Comparison of ENCODE assay signal across 8 cellular contexts in the genomic region with DNA sequence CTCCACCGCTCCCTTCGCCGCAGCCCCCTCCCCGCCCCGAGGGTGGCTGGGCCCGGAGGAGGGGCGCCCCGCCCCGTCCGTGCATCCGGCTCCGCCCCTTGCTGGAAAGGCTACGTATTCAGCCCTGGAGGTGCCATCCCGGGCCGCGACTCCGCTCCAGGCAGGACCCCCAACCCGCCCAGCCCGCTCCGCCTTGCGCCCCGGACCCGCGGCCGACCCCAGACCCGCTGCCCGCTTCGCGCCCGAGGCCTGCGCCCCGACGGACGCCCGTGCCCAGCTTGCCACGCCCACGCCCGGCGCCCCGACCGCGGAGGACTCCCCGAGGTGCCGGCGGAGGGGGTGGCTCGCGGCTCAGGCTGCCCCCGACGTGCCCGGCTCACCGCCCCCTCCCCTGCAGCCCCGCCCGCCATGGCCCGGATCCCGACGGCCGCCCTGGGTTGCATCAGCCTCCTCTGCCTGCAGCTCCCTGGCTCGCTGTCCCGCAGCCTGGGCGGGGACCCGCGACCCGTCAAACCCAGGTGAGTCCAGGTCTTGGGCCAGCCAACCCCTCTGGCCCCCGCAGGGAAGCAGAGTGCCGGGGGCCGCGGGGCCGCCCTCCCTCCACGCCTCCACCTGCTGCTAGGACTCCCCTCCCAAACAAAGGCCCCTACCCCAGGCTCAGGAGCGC. TPM values are rescaled to one million over a fixed set of nuclear protein-coding genes. Genes with fewer than 3 reads are reported as not detected.
DNase-seq lines count a peak whose midpoint lies in the region; ATAC-seq and TF ChIP-seq lines count a peak whose summit lies in the region.

A gene with protein sequence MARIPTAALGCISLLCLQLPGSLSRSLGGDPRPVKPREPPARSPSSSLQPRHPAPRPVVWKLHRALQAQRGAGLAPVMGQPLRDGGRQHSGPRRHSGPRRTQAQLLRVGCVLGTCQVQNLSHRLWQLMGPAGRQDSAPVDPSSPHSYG (plus strand): TSS at position 104 of the 667 bp plus-strand sequence. CDS start 305 bp downstream, at position 409.

- H3K27ac Mint-ChIP-seq in naive thymus-derived CD4-positive, alpha-beta T cell = peak within 1 kb of the TSS in 6 of 9 donors; percentile 20 to 78 (median 61)

- no peak for TF ChIP-seq RAD21 in HCT116 (IDR thresholded peaks at IDR 0.05; ENCODE audit: low read depth)

- H3K4me1 ChIP-seq in HCT116 (ENCODE audit: control insufficient read depth in 1 of 2, insufficient read depth in 2 of 2, low read length in 2 of 2) (peaks cover 8 to 32% of the 10 kb centered on the region in 2 experiments; a peak in 3 of 4 replicates), transverse colon (peaks cover 5 to 28% (median 23%) of the 10 kb centered on the region in 4 donors)
- peaks cover 4 to 8% of the 10 kb centered on the region in 2 donors for H3K4me1 ChIP-seq in naive thymus-derived CD4-positive, alpha-beta T cell (ENCODE audit: control insufficient read depth in 2 of 2, insufficient read depth in 2 of 2, low read length in 2 of 2)

- peaks cover 0 to 18% (median 7%) of the 10 kb centered on the region in 7 donors for H3K4me1 Mint-ChIP-seq in naive thymus-derived CD4-positive, alpha-beta T cell

- peaks cover 0 to 28% (median 0%) of the 10 kb centered on the region in 5 donors for H3K27me3 Mint-ChIP-seq in naive thymus-derived CD4-positive, alpha-beta T cell

- H3K9me3 Mint-ChIP-seq in naive thymus-derived CD4-positive, alpha-beta T cell = no peaks in the 10 kb centered on the region

- 8% methylated on average over 25 of the region's 70 CpGs; no CpG with 5 or more reads in 1 of the 2 donors for WGBS in transverse colon (ENCODE audit: low coverage in 1 of 2), 2 donors

- no peaks in the 10 kb centered on the region for H3K79me2 ChIP-seq in HCT116 (ENCODE audit: insufficient read depth, low read length)

- POLR2A ChIA-PET in HCT116 (lab: Charles Lee) = no interaction called here
- POLR2A ChIA-PET in naive thymus-derived CD4-positive, alpha-beta T cell (lab: Charles Lee) = interaction anchor here (1.5 to 2.9 kb wide), 3 partner anchors 11 to 22 kb away, joined by 3 to 11 read pairs (median 6); no protein-coding TSS in a partner anchor

- peaks cover 0 to 1% (median 0%) of the 10 kb centered on the region in 5 donors for H3K36me3 Mint-ChIP-seq in naive thymus-derived CD4-positive, alpha-beta T cell

- RAD21 ChIA-PET in HCT116 (lab: Charles Lee; ENCODE audit: low non-redundant PET in 1 of 2, low total read pairs in 2 of 2, uncharacterized antibody in 2 of 2, unreplicated experiment in 2 of 2) = no interaction called here

- intact Hi-C loops in HCT116 (cut with micrococcal nuclease) (no loop called here), transverse colon (cut with DNase I; ENCODE audit: low total_unique reads) (no loop called here)
- intact Hi-C loops in naive thymus-derived CD4-positive, alpha-beta T cell (cut with micrococcal nuclease) = loop anchor here in 1 of 2 donors (1.0 kb wide), 1 partner anchor 11 kb away; no protein-coding TSS in a partner anchor

- TF ChIP-seq POLR2A in HCT116 (IDR thresholded peaks at IDR 0.05; ENCODE audit: borderline replicate concordance, extremely low read depth, insufficient read depth, insufficient read length) (no peak), transverse colon (IDR thresholded peaks at IDR 0.05) (no peak)

- H3K9me3 ChIP-seq in HCT116 (ENCODE audit: control insufficient read depth in 1 of 2, insufficient read depth in 1 of 2, low read depth in 1 of 2, low read length in 2 of 2) (no peaks in the 10 kb centered on the region), transverse colon (no peaks in the 10 kb centered on the region)
- no peaks in the 10 kb centered on the region for H3K9me3 ChIP-seq in naive thymus-derived CD4-positive, alpha-beta T cell (ENCODE audit: control insufficient read depth in 2 of 3, low read length in 3 of 3)

- TF ChIP-seq EP300 in transverse colon (IDR thresholded peaks at IDR 0.05; ENCODE audit: low read depth) = no peak

- no peak for TF ChIP-seq CTCF in HCT116 (IDR thresholded peaks at IDR 0.05 in 2 of 3, conservative IDR thresholded peaks at IDR 0.05 in 1 of 3; ENCODE audit: borderline replicate concordance in 1 of 3, insufficient read depth in 1 of 3, low read depth in 2 of 3, low read length in 2 of 3)
- TF ChIP-seq CTCF in transverse colon (IDR thresholded peaks at IDR 0.05) = no peak

- DNase-seq in HCT116 (ENCODE audit: low read depth, low spot score) = no peak
- DNase-seq in activated CD4-positive, alpha-beta T cell treated with anti-CD3 and anti-CD28 coated beads for 48 hours = peak; percentile 71
- DNase-seq in effector CD4-positive, alpha-beta T cell = peak; percentile 54
- peak; percentile 36 to 79 (median 59) for DNase-seq in naive thymus-derived CD4-positive, alpha-beta T cell
- DNase-seq in transverse colon = peak; percentile 73
- no peak for DNase-seq in DMS79 treated with DMSO at 0.1 percent for 48 hours (lab: John Stamatoyannopoulos, UW)

- peak within 1 kb of the TSS; percentile 65 for H3K9ac ChIP-seq in HCT116 (ENCODE audit: low read length)

- in situ Hi-C loops in transverse colon (cut with MboI; ENCODE audit: low pct_ligation_motif_present in 1 of 4, low pct_unique_long_range_greater_than_20kb in 1 of 4, low sequenced_read_pairs in 3 of 4) = no loop called here

- H3K4me3 ChIP-seq in HCT116 (replicated peaks in 1 of 2; ENCODE audit: low read depth in 1 of 2, low read length in 2 of 2) (peak within 1 kb of the TSS; percentile 71 to 76), transverse colon (peak within 1 kb of the TSS; percentile 10 to 59 (median 46))
- peak within 1 kb of the TSS; percentile 39 for H3K4me3 ChIP-seq in naive thymus-derived CD4-positive, alpha-beta T cell (ENCODE audit: low read length)

- CTCF ChIA-PET in HCT116 (lab: Charles Lee) = no interaction called here
- CTCF ChIA-PET in naive thymus-derived CD4-positive, alpha-beta T cell (lab: Charles Lee) = no interaction called here

- H3K27me3 ChIP-seq in HCT116 (ENCODE audit: insufficient read depth, low read length) = no peaks in the 10 kb centered on the region
- no peaks in the 10 kb centered on the region for H3K27me3 ChIP-seq in naive thymus-derived CD4-positive, alpha-beta T cell (ENCODE audit: control insufficient read depth in 2 of 2, insufficient read depth in 2 of 2, low read length in 2 of 2)
- peaks cover 44% of the 10 kb centered on the region for H3K27me3 ChIP-seq in transverse colon

- ATAC-seq in HCT116 = peak; percentile 84
- peak; percentile 86 for ATAC-seq in naive thymus-derived CD4-positive, alpha-beta T cell
- no peak for ATAC-seq in HG02571 (IDR thresholded peaks at IDR 0.05; ENCODE audit: unreplicated experiment)
- ATAC-seq in HG03108 (IDR thresholded peaks at IDR 0.05; ENCODE audit: unreplicated experiment) = no peak

- peak within 1 kb of the TSS; percentile 94 for H3K4me2 ChIP-seq in HCT116 (ENCODE audit: low read length)

- H3K36me3 ChIP-seq in HCT116 (ENCODE audit: control insufficient read depth in 1 of 2, insufficient read depth in 2 of 2, low read length in 2 of 2) = no peaks in the 10 kb centered on the region
- no peaks in the 10 kb centered on the region for H3K36me3 ChIP-seq in naive thymus-derived CD4-positive, alpha-beta T cell (ENCODE audit: control insufficient read depth in 2 of 3, insufficient read depth in 3 of 3, low read length in 3 of 3)
- H3K36me3 ChIP-seq in transverse colon = no peaks in the 10 kb centered on the region

- H3K4me3 Mint-ChIP-seq in naive thymus-derived CD4-positive, alpha-beta T cell = peak within 1 kb of the TSS; percentile 58 to 85 (median 78)

- BruUV-seq in HCT116 (replicated peaks; lab: Mats Ljungman, UMichigan) = no TSS peak

- H4K20me1 ChIP-seq in HCT116 (ENCODE audit: insufficient read depth) = no peaks in the 10 kb centered on the region

- no peak within 1 kb of the TSS for H2AFZ ChIP-seq in HCT116 (ENCODE audit: low read depth, low read length, poor library complexity, severe bottlenecking)

- H3K9me2 ChIP-seq in HCT116 (ENCODE audit: insufficient read depth) = no peaks in the 10 kb centered on the region

- peak within 1 kb of the TSS; percentile 56; the same call in 1 of the 2 replicates for H3K27ac ChIP-seq in HCT116 (ENCODE audit: low read depth, low read length)
- peak within 1 kb of the TSS; percentile 45 for H3K27ac ChIP-seq in naive thymus-derived CD4-positive, alpha-beta T cell (ENCODE audit: low read depth, low read length)
- peak within 1 kb of the TSS in 3 of 4 donors; percentile 8 to 46 (median 30) for H3K27ac ChIP-seq in transverse colon

TF ChIP-seq in HCT116, 20 proteins besides CTCF, POLR2A, EP300 and RAD21:
- no peak for TF ChIP-seq TCF7L2 (IDR thresholded peaks at IDR 0.05; ENCODE audit: borderline replicate concordance, extremely low read depth, insufficient read depth, insufficient read length)
- TF ChIP-seq EZH2phosphoT487 (IDR thresholded peaks at IDR 0.05; ENCODE audit: borderline replicate concordance) = no peak
- TF ChIP-seq POLR2AphosphoS5 (IDR thresholded peaks at IDR 0.05; ENCODE audit: low read depth, low read length) = peak; percentile 44; the same call in 1 of the 2 replicates
- peak; percentile 27; the same call in 1 of the 2 replicates for TF ChIP-seq ZFX (IDR thresholded peaks at IDR 0.05)
- TF ChIP-seq, protein P1, sequence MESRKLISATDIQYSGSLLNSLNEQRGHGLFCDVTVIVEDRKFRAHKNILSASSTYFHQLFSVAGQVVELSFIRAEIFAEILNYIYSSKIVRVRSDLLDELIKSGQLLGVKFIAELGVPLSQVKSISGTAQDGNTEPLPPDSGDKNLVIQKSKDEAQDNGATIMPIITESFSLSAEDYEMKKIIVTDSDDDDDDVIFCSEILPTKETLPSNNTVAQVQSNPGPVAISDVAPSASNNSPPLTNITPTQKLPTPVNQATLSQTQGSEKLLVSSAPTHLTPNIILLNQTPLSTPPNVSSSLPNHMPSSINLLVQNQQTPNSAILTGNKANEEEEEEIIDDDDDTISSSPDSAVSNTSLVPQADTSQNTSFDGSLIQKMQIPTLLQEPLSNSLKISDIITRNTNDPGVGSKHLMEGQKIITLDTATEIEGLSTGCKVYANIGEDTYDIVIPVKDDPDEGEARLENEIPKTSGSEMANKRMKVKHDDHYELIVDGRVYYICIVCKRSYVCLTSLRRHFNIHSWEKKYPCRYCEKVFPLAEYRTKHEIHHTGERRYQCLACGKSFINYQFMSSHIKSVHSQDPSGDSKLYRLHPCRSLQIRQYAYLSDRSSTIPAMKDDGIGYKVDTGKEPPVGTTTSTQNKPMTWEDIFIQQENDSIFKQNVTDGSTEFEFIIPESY (IDR thresholded peaks at IDR 0.05; ENCODE audit: extremely low read depth, insufficient replicate concordance, low read length) = no peak
- no peak for TF ChIP-seq FOSL1 (IDR thresholded peaks at IDR 0.05; ENCODE audit: low read depth)
TF ChIP-seq in HCT116: peak in this region for 2.

RNA-seq across cellular contexts. Expression of the gene that starts here (rescaled TPM):
- total RNA-seq in HCT116 (2021; ENCODE audit: unreplicated experiment) (12.8 TPM), transverse colon (1 to 10 TPM in 3 of 4 donors, under 1 TPM in 1; 0.75 to 5.4 (median 1.2) TPM)
- 11.4 and 12.1 TPM in 2 replicates for polyA plus RNA-seq in HCT116 (2012)
- 1 to 10 TPM; 1.3 to 4.5 (median 4.0) TPM for total RNA-seq in naive thymus-derived CD4-positive, alpha-beta T cell
- polyA plus RNA-seq in naive thymus-derived CD4-positive, alpha-beta T cell = under 1 TPM; 0.24 to 0.44 TPM

Comparison
In these comparisons a context has a peak if more than half of its experiments do, and no peak if none do; other contexts are left out.
1. ATAC-seq: peak in HCT116 (single experiment) and naive thymus-derived CD4-positive, alpha-beta T cell (single experiment); none in HG02571 (single experiment) and HG03108 (single experiment).
2. DNase-seq: peak in activated CD4-positive, alpha-beta T cell treated with anti-CD3 and anti-CD28 coated beads for 48 hours (single experiment), effector CD4-positive, alpha-beta T cell (single experiment), naive thymus-derived CD4-positive, alpha-beta T cell (9 of 9) and transverse colon (single experiment); none in HCT116 (single experiment) and DMS79 treated with DMSO at 0.1 percent for 48 hours (single experiment).
3. Peak in every context shown above with its lines, with median percentiles within 50 percentile points of each other: H3K27ac ChIP-seq and H3K4me3 ChIP-seq.